18 cellular contexts compared by ENCODE assay signal in the genomic region with DNA sequence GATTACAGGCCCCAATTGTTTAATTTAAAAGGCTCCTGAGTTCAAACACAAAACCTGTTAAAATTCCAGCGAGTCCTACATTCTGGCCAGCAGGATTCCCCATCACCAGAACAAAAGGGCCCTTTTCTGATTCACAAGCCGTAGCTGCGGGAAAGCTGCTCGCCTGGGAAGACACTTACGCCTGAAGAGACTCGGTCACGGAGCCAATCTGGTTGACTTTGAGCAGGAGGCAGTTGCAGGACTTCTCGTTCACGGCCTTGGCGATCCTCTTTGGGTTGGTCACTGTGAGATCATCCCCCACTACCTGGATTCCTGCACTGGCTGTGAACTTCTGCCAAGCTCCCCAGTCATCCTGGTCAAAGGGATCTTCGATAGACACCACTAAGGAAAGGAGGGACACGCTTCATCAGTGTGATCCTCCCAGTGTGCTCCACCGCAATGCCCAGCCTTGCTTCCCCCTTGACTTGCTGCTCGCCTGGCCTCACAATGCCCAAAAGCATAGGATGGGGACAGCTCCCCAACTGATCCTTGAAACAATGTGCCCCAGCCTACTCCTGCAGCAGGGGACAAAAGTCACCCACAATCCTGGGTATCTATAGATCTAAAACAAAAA. TPM values are rescaled to one million over a fixed set of nuclear protein-coding genes. Genes with fewer than 3 reads are reported as not detected.
DNase-seq lines count a peak whose midpoint lies in the region; ATAC-seq and TF ChIP-seq lines count a peak whose summit lies in the region.
"Had no signal": no experiment of that assay in that cellular context is flagged by ENCODE, and none has a peak within 500 bp of the region (broad histone marks: within the 10 kb centered on the region; RNA-seq: fewer than 3 reads in every experiment).

No MANE protein-coding gene starts in this region.

- H3K4me3 ChIP-seq in HUES48 (ENCODE audit: low read depth, low read length): no peak overlapping the region
- no peak overlapping the region for H3K4me3 ChIP-seq in rectal smooth muscle tissue (ENCODE audit: low read length)
- no peak overlapping the region for H3K4me3 ChIP-seq in adrenal gland
- H3K4me3 ChIP-seq: lower lobe of right lung, SJCRH30, thyroid gland had no signal

- ATAC-seq in activated naive CD4-positive, alpha-beta T cell treated with anti-CD3 and anti-CD28 coated beads, Interleukin-2, amount 50 U/mL, for 72 hours: no peak
- ATAC-seq in activated T-helper 17 cell treated with anti-CD3 and anti-CD28 coated beads, Interleukin-2, amount 50 U/mL, for 72 hours (replicated peaks): no peak
- no peak for ATAC-seq in HG02938 (IDR thresholded peaks at IDR 0.05; ENCODE audit: unreplicated experiment)
- ATAC-seq: lower lobe of right lung, right cardiac atrium had no signal

- peak overlapping the region; percentile 63 for H3K27ac Mint-ChIP-seq in activated naive CD4-positive, alpha-beta T cell treated with anti-CD3 and anti-CD28 coated beads for 36 hours
- H3K27ac Mint-ChIP-seq in activated naive CD4-positive, alpha-beta T cell treated with anti-CD3 and anti-CD28 coated beads, Interleukin-2, amount 50 U/mL, for 72 hours: no peak overlapping the region
- peak overlapping the region; percentile 74 for H3K27ac Mint-ChIP-seq in activated T-helper 17 cell treated with anti-CD3 and anti-CD28 coated beads, Interleukin-2, amount 50 U/mL, for 72 hours

- H3K4me3 Mint-ChIP-seq in activated naive CD4-positive, alpha-beta T cell treated with anti-CD3 and anti-CD28 coated beads for 36 hours: no peak overlapping the region
- H3K4me3 Mint-ChIP-seq in activated T-helper 17 cell treated with anti-CD3 and anti-CD28 coated beads, Interleukin-2, amount 50 U/mL, for 72 hours: no peak overlapping the region

- DNase-seq in activated naive CD4-positive, alpha-beta T cell treated with anti-CD3 and anti-CD28 coated beads for 36 hours: no peak
- no peak for DNase-seq in activated naive CD4-positive, alpha-beta T cell treated with anti-CD3 and anti-CD28 coated beads, Interleukin-2, amount 50 U/mL, for 72 hours (ENCODE audit: low spot score in 2 of 2)
- DNase-seq in adrenal gland: no peak
- no peak for DNase-seq in stimulated activated naive CD4-positive, alpha-beta T cell treated with Interleukin-2 at 50 U/mL for 16 hours (lab: John Stamatoyannopoulos, UW)
- DNase-seq: activated CD4-positive, CD25-positive, alpha-beta regulatory T cell; hypothalamus; lower lobe of right lung; NCI-H1436 treated with DMSO at 0.1 percent for 48 hours; NCI-H2171; NCI-H526; OCI-M1; right cardiac atrium; SJCRH30; thyroid gland had no signal

- TF ChIP-seq CTCF in adrenal gland (IDR thresholded peaks at IDR 0.05): no peak

- peaks cover 82% of the 10 kb centered on the region for H3K36me3 Mint-ChIP-seq in activated naive CD4-positive, alpha-beta T cell treated with anti-CD3 and anti-CD28 coated beads for 36 hours (ENCODE audit: low read depth)
- peaks cover 53 to 66% of the 10 kb centered on the region in 2 donors for H3K36me3 Mint-ChIP-seq in activated naive CD4-positive, alpha-beta T cell treated with anti-CD3 and anti-CD28 coated beads, Interleukin-2, amount 50 U/mL, for 72 hours
- H3K36me3 Mint-ChIP-seq in activated T-helper 17 cell treated with anti-CD3 and anti-CD28 coated beads, Interleukin-2, amount 50 U/mL, for 72 hours (ENCODE audit: low read depth): peaks cover 100% of the 10 kb centered on the region

- H3K9me3 Mint-ChIP-seq in activated naive CD4-positive, alpha-beta T cell treated with anti-CD3 and anti-CD28 coated beads for 36 hours: no peaks in the 10 kb centered on the region
- no peaks in the 10 kb centered on the region for H3K9me3 Mint-ChIP-seq in activated naive CD4-positive, alpha-beta T cell treated with anti-CD3 and anti-CD28 coated beads, Interleukin-2, amount 50 U/mL, for 72 hours
- H3K9me3 Mint-ChIP-seq in activated T-helper 17 cell treated with anti-CD3 and anti-CD28 coated beads, Interleukin-2, amount 50 U/mL, for 72 hours: no peaks in the 10 kb centered on the region

- CTCF ChIA-PET in activated naive CD4-positive, alpha-beta T cell treated with anti-CD3 and anti-CD28 coated beads for 36 hours (lab: Charles Lee): interaction anchor here (1.1 to 10.9 kb wide), 3 partner anchors 14 to 44 kb away, joined by 3 to 101 read pairs (median 4); no protein-coding TSS in a partner anchor

- H3K4me1 Mint-ChIP-seq in activated naive CD4-positive, alpha-beta T cell treated with anti-CD3 and anti-CD28 coated beads for 36 hours (ENCODE audit: low read depth): peaks cover 50% of the 10 kb centered on the region
- H3K4me1 Mint-ChIP-seq in activated T-helper 17 cell treated with anti-CD3 and anti-CD28 coated beads, Interleukin-2, amount 50 U/mL, for 72 hours: peaks cover 26% of the 10 kb centered on the region

- H3K27me3 ChIP-seq in HUES48 (ENCODE audit: control insufficient read depth, insufficient read depth, low read length): no peaks in the 10 kb centered on the region
- H3K27me3 ChIP-seq in rectal smooth muscle tissue (ENCODE audit: control insufficient read depth, insufficient read depth, low read length): no peaks in the 10 kb centered on the region
- H3K27me3 ChIP-seq in adrenal gland: no peaks in the 10 kb centered on the region
- H3K27me3 ChIP-seq: SJCRH30, thyroid gland had no signal

- 77 to 91% (median 88%) methylated on average over 9 to 14 of the region's 14 CpGs for WGBS in adrenal gland, 4 donors

- H3K9ac ChIP-seq in HUES48 (ENCODE audit: low read depth, low read length): no peak overlapping the region
- H3K9ac ChIP-seq in rectal smooth muscle tissue (ENCODE audit: low read length): peak overlapping the region; percentile 22

- TF ChIP-seq POLR2A in adrenal gland (IDR thresholded peaks at IDR 0.05): no peak

- no peaks in the 10 kb centered on the region for H3K27me3 Mint-ChIP-seq in activated naive CD4-positive, alpha-beta T cell treated with anti-CD3 and anti-CD28 coated beads for 36 hours (ENCODE audit: low read depth)
- no peaks in the 10 kb centered on the region for H3K27me3 Mint-ChIP-seq in activated T-helper 17 cell treated with anti-CD3 and anti-CD28 coated beads, Interleukin-2, amount 50 U/mL, for 72 hours

- H3K4me1 ChIP-seq in HUES48 (ENCODE audit: control insufficient read depth, insufficient read depth, low read length): peaks cover 16% of the 10 kb centered on the region
- no peaks in the 10 kb centered on the region for H3K4me1 ChIP-seq in rectal smooth muscle tissue (ENCODE audit: control insufficient read depth, insufficient read depth, low read length)
- peaks cover under 1 to 9% of the 10 kb centered on the region in 2 donors for H3K4me1 ChIP-seq in adrenal gland (replicated peaks in 1 of 2)

- H3K27ac ChIP-seq in HUES48 (ENCODE audit: low read depth, low read length): peak overlapping the region; percentile 81
- H3K27ac ChIP-seq in rectal smooth muscle tissue (ENCODE audit: low read depth, low read length): no peak overlapping the region
- no peak overlapping the region for H3K27ac ChIP-seq in adrenal gland
- H3K27ac ChIP-seq: lower lobe of right lung, SJCRH30 had no signal

- H3K9me3 ChIP-seq in HUES48 (ENCODE audit: control insufficient read depth, insufficient read depth, low read length) (no peaks in the 10 kb centered on the region), adrenal gland (replicated peaks in 1 of 3) (no peaks in the 10 kb centered on the region)
- H3K9me3 ChIP-seq: lower lobe of right lung, SJCRH30, thyroid gland had no signal

- intact Hi-C loops in activated naive CD4-positive, alpha-beta T cell treated with anti-CD3 and anti-CD28 coated beads for 36 hours (cut with micrococcal nuclease): no loop called here
- intact Hi-C loops in adrenal gland (cut with DNase I): loop anchor here in 1 of 2 donors (5.0 kb wide), 1 partner anchor 123 kb away; no protein-coding TSS in a partner anchor

- H3K36me3 ChIP-seq in HUES48 (ENCODE audit: control insufficient read depth, insufficient read depth, low read length) (peaks cover 98% of the 10 kb centered on the region), rectal smooth muscle tissue (ENCODE audit: control insufficient read depth, insufficient read depth, low read length) (peaks cover 59% of the 10 kb centered on the region), adrenal gland (replicated peaks in 1 of 2) (peaks cover 0 to 98% of the 10 kb centered on the region in 2 donors)

RNA-seq across cellular contexts. Expression of a gene that starts 14.7 kb away (rescaled TPM):
- total RNA-seq in activated naive CD4-positive, alpha-beta T cell treated with anti-CD3 and anti-CD28 coated beads for 36 hours: 1,000 to 10,000 TPM; 2,952 to 3,004 TPM
- total RNA-seq in activated naive CD4-positive, alpha-beta T cell treated with anti-CD3 and anti-CD28 coated beads, Interleukin-2, amount 50 U/mL, for 72 hours: 1,000 to 10,000 TPM; 1,473 to 3,739 TPM
- 1,000 to 10,000 TPM; 3,460 to 3,623 TPM for total RNA-seq in activated T-helper 17 cell treated with anti-CD3 and anti-CD28 coated beads, Interleukin-2, amount 50 U/mL, for 72 hours
- 100 to 1,000 TPM; 419 to 751 (median 581) TPM for total RNA-seq in adrenal gland
- polyA plus RNA-seq in adrenal gland: 100 to 1,000 TPM; 142 to 815 (median 215) TPM

RNA-seq across cellular contexts. Expression of a gene that starts 46.4 kb away (rescaled TPM):
- total RNA-seq in activated naive CD4-positive, alpha-beta T cell treated with anti-CD3 and anti-CD28 coated beads for 36 hours: 10 to 100 TPM; 46.4 to 47.6 TPM
- 10 to 100 TPM; 51.8 to 72.1 TPM for total RNA-seq in activated naive CD4-positive, alpha-beta T cell treated with anti-CD3 and anti-CD28 coated beads, Interleukin-2, amount 50 U/mL, for 72 hours
- 10 to 100 TPM; 48.0 to 50.5 TPM for total RNA-seq in activated T-helper 17 cell treated with anti-CD3 and anti-CD28 coated beads, Interleukin-2, amount 50 U/mL, for 72 hours
- total RNA-seq in adrenal gland: 100 to 1,000 TPM in 3 of 8 donors, 10 to 100 TPM in 5; 49.0 to 146 (median 81.4) TPM
- 10 to 100 TPM; 33.4 to 75.9 (median 41.6) TPM for polyA plus RNA-seq in adrenal gland

Comparison
In these comparisons a context has a peak if more than half of its experiments do, and no peak if none do; other contexts are left out.
1. H3K27ac Mint-ChIP-seq: peak in activated naive CD4-positive, alpha-beta T cell treated with anti-CD3 and anti-CD28 coated beads for 36 hours (single experiment) and activated T-helper 17 cell treated with anti-CD3 and anti-CD28 coated beads, Interleukin-2, amount 50 U/mL, for 72 hours (single experiment); none in activated naive CD4-positive, alpha-beta T cell treated with anti-CD3 and anti-CD28 coated beads, Interleukin-2, amount 50 U/mL, for 72 hours (0 of 2).